ENCODE assay signal across 17 cellular contexts in the genomic region with DNA sequence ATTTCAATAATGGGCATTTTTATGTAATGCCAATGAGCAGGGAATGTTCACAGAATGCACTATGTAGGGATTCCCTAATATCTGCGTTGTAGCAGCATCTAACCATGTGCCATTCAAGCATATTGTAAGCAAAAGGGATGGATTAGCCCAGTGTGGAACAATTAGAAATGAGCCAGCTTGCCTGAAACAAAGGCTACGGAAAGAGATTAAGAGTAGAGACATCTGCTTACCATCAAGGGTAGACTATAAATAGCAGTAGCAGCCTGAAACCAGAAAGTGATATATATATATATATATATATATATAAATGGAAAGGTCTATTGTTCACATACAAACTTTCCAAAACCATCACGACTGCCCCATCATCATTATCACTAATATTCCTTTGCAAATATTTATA. TPM values are rescaled to one million over a fixed set of nuclear protein-coding genes. Genes with fewer than 3 reads are reported as not detected.
DNase-seq lines count a peak whose midpoint lies in the region; ATAC-seq, FAIRE-seq and TF ChIP-seq lines count a peak whose summit lies in the region.
"Had no signal": no experiment of that assay in that cellular context is flagged by ENCODE, and none has a peak within 500 bp of the region (broad histone marks: within the 10 kb centered on the region; RNA-seq: fewer than 3 reads in every experiment).

No MANE protein-coding gene starts in this region.

- H3K18ac ChIP-seq in IMR-90 (ENCODE audit: low read depth, low read length), result peak overlapping the region; percentile 24; the same call in 1 of the 2 replicates

- H3K4me1 ChIP-seq in IMR-90 (ENCODE audit: control insufficient read depth, insufficient read depth, low read length), result peaks cover 4% of the 10 kb centered on the region; the same call in 1 of the 2 replicates

- CTCF ChIA-PET in IMR-90 (lab: Yijun Ruan, JAX), result interaction anchor here (0.8 kb wide), 1 partner anchor 32 kb away, joined by 3 read pairs; the partner anchor contains the start of gene CEP120

- dilution Hi-C loops in IMR-90 (cut with HindIII; ENCODE audit: low sequenced_read_pairs, unreplicated experiment), result no loop called here

- POLR2A ChIA-PET in IMR-90 (lab: Charles Lee; ENCODE audit: unreplicated experiment), result no interaction called here

- H3K56ac ChIP-seq in IMR-90 (ENCODE audit: extremely low read depth, insufficient read depth, low read length), result no peak overlapping the region

- TF ChIP-seq POLR2A in IMR-90 (IDR thresholded peaks at IDR 0.05; ENCODE audit: low read depth, low read length), result no peak

- H3K4me1 Mint-ChIP-seq in nephron progenitor cell, result peaks cover 10% of the 10 kb centered on the region

- TF ChIP-seq RAD21 in IMR-90 (IDR thresholded peaks at IDR 0.05; ENCODE audit: low read length), result no peak

- no peaks in the 10 kb centered on the region for H4K20me1 ChIP-seq in IMR-90 (ENCODE audit: insufficient read depth, low read length)

- H3K4ac ChIP-seq in IMR-90 (ENCODE audit: low read depth, low read length), result no peak overlapping the region

- no CpG with 5 or more reads among the region's 3 CpGs for WGBS in IMR-90 (ENCODE audit: extremely low coverage in 2 of 2, insufficient read length in 1 of 2), 2 experiments

- no peak overlapping the region for H2AK5ac ChIP-seq in IMR-90 (ENCODE audit: low read depth, low read length)

- no peak overlapping the region for H3K27ac ChIP-seq in IMR-90 (ENCODE audit: insufficient read depth, low read length)
- H3K27ac ChIP-seq: epithelial cell of prostate, SJSA1 had no signal

- no peak overlapping the region for H2BK5ac ChIP-seq in IMR-90 (ENCODE audit: low read depth, low read length, poor library complexity, severe bottlenecking)

- no peak overlapping the region; the same call in 1 of the 2 replicates for H2BK20ac ChIP-seq in IMR-90 (ENCODE audit: low read depth, low read length)

- peak overlapping the region; percentile 49 for H2BK120ac ChIP-seq in IMR-90 (ENCODE audit: low read depth, low read length)

- H2AFZ ChIP-seq in IMR-90 (replicated peaks; ENCODE audit: low read length, poor library complexity), result no peak overlapping the region

- FAIRE-seq in frontal cortex (lab: Jason Lieb, UNC), result no peak
- FAIRE-seq: bronchial epithelial cell had no signal

- TF ChIP-seq CTCF in IMR-90 (conservative IDR thresholded peaks at IDR 0.05; ENCODE audit: low read depth, low read length) (no peak), nephron progenitor cell (IDR thresholded peaks at IDR 0.05) (no peak)

- intact Hi-C loops in IMR-90 (cut with micrococcal nuclease), result no loop called here

- no peaks in the 10 kb centered on the region for H3K79me1 ChIP-seq in IMR-90 (ENCODE audit: low read depth in 1 of 2, low read length in 2 of 2)

- H3K36me3 Mint-ChIP-seq in nephron progenitor cell (ENCODE audit: low read depth), result no peaks in the 10 kb centered on the region

- DNase-seq in DMS 273 (lab: John Stamatoyannopoulos, UW; ENCODE audit: unreplicated experiment), result peak; percentile 75
- DNase-seq in IMR-90, result no peak
- no peak for DNase-seq in OCI-M1 (lab: John Stamatoyannopoulos, UW)
- DNase-seq in frontal cortex (ENCODE audit: low spot score in 2 of 2), result no peak
- DNase-seq in COLO829 (ENCODE audit: low spot score), result no peak
- DNase-seq in nephron progenitor cell, result no peak
- DNase-seq: activated CD4-positive, CD25-positive, alpha-beta regulatory T cell; activated T-cell treated with anti-CD3 and anti-CD28 coated beads, Interleukin-2, amount 50 U/mL, for 72 hours; DMS79; midbrain; NCI-H446 had no signal

- no peaks in the 10 kb centered on the region for H3K9me3 ChIP-seq in IMR-90 (ENCODE audit: control insufficient read depth, insufficient read depth, low read length)
- H3K9me3 ChIP-seq: SJSA1 had no signal

- H3K36me3 ChIP-seq in IMR-90 (ENCODE audit: control insufficient read depth, insufficient read depth, low read length), result no peaks in the 10 kb centered on the region
- H3K36me3 ChIP-seq: SJSA1 had no signal

- BruUV-seq in IMR-90 (replicated peaks; lab: Mats Ljungman, UMichigan), result no TSS peak

- H3K9me1 ChIP-seq in IMR-90 (ENCODE audit: insufficient read depth, low read length), result no peaks in the 10 kb centered on the region; the same call in 1 of the 2 replicates

- no peak overlapping the region for H2BK15ac ChIP-seq in IMR-90 (ENCODE audit: low read depth, low read length)

- in situ Hi-C loops in IMR-90 (cut with MboI; ENCODE audit: low sequenced_read_pairs), result no loop called here

- H3K23ac ChIP-seq in IMR-90 (ENCODE audit: low read depth, low read length), result 0 out of 2 replicates have a peak overlapping the region, but pooled peaks have one; percentile 60

- no peak overlapping the region for H3K27ac Mint-ChIP-seq in nephron progenitor cell
- H3K27ac Mint-ChIP-seq: activated T-cell treated with anti-CD3 and anti-CD28 coated beads, Interleukin-2, amount 50 U/mL, for 72 hours; progenitor cell of endocrine pancreas had no signal

- no peak overlapping the region for H3K4me3 Mint-ChIP-seq in nephron progenitor cell
- H3K4me3 Mint-ChIP-seq: activated T-cell treated with anti-CD3 and anti-CD28 coated beads, Interleukin-2, amount 50 U/mL, for 72 hours had no signal

- no peaks in the 10 kb centered on the region for H3K27me3 Mint-ChIP-seq in nephron progenitor cell (ENCODE audit: low read depth, poor library complexity)
- H3K27me3 Mint-ChIP-seq: progenitor cell of endocrine pancreas had no signal

- ATAC-seq in GM19372 (IDR thresholded peaks at IDR 0.05; ENCODE audit: low read depth, unreplicated experiment) (peak; percentile 42), HG02870 (IDR thresholded peaks at IDR 0.05; ENCODE audit: unreplicated experiment) (peak; percentile 47), IMR-90 (ENCODE audit: low read depth) (no peak)
- ATAC-seq: activated T-cell treated with anti-CD3 and anti-CD28 coated beads, Interleukin-2, amount 50 U/mL, for 72 hours had no signal

- H4K91ac ChIP-seq in IMR-90 (ENCODE audit: insufficient read depth, low read depth, low read length), result no peak overlapping the region

- no peak overlapping the region for H2AK9ac ChIP-seq in IMR-90 (replicated peaks; ENCODE audit: low read depth, low read length, poor library complexity)

- H4K5ac ChIP-seq in IMR-90 (ENCODE audit: low read depth, low read length), result no peak overlapping the region

- no peak overlapping the region for H3K14ac ChIP-seq in IMR-90 (replicated peaks; ENCODE audit: low read depth, low read length)

- H3K9ac ChIP-seq in IMR-90 (ENCODE audit: low read depth, low read length), result no peak overlapping the region

- peaks cover 2% of the 10 kb centered on the region for H3K9me3 Mint-ChIP-seq in nephron progenitor cell
- H3K9me3 Mint-ChIP-seq: activated T-cell treated with anti-CD3 and anti-CD28 coated beads, Interleukin-2, amount 50 U/mL, for 72 hours had no signal

- no peak overlapping the region for H3K4me3 ChIP-seq in IMR-90 (ENCODE audit: insufficient read depth, low read depth, low read length)
- H3K4me3 ChIP-seq: SJSA1 had no signal

- no peak overlapping the region for H4K8ac ChIP-seq in IMR-90 (ENCODE audit: low read depth in 2 of 2, low read length in 2 of 2)

- H3K27me3 ChIP-seq in IMR-90 (ENCODE audit: control insufficient read depth, insufficient read depth, low read length), result no peaks in the 10 kb centered on the region

- H3K4me2 ChIP-seq in IMR-90 (ENCODE audit: low read depth, low read length), result no peak overlapping the region

TF ChIP-seq in IMR-90, 13 proteins besides CTCF, POLR2A, EP300 and RAD21:
- no peak for TF ChIP-seq SMC3 (IDR thresholded peaks at IDR 0.05; ENCODE audit: low read depth, low read length)
- TF ChIP-seq CEBPB (IDR thresholded peaks at IDR 0.05; ENCODE audit: low read depth, low read length), result no peak
- no peak for TF ChIP-seq MAZ (IDR thresholded peaks at IDR 0.05; ENCODE audit: borderline replicate concordance, low read depth, low read length)
- TF ChIP-seq CHD1 (IDR thresholded peaks at IDR 0.05; ENCODE audit: low read depth, low read length), result no peak
- no peak for TF ChIP-seq RCOR1 (IDR thresholded peaks at IDR 0.05; ENCODE audit: insufficient replicate concordance, low read length)
- TF ChIP-seq RFX5 (IDR thresholded peaks at IDR 0.05; ENCODE audit: low read depth, low read length), result no peak
- no peak for TF ChIP-seq ELK1 (IDR thresholded peaks at IDR 0.05; ENCODE audit: borderline replicate concordance, low read depth, low read length)
- TF ChIP-seq BHLHE40 (IDR thresholded peaks at IDR 0.05; ENCODE audit: low read depth, low read length), result no peak
- no peak for TF ChIP-seq MAFK (IDR thresholded peaks at IDR 0.05; ENCODE audit: low read depth, low read length)
- no peak for TF ChIP-seq NFE2L2 (IDR thresholded peaks at IDR 0.05; ENCODE audit: low read depth, low read length)
- no peak for TF ChIP-seq MXI1 (IDR thresholded peaks at IDR 0.05; ENCODE audit: borderline replicate concordance, low read depth, low read length)
- TF ChIP-seq, protein P1, sequence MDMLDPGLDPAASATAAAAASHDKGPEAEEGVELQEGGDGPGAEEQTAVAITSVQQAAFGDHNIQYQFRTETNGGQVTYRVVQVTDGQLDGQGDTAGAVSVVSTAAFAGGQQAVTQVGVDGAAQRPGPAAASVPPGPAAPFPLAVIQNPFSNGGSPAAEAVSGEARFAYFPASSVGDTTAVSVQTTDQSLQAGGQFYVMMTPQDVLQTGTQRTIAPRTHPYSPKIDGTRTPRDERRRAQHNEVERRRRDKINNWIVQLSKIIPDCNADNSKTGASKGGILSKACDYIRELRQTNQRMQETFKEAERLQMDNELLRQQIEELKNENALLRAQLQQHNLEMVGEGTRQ (IDR thresholded peaks at IDR 0.05; ENCODE audit: low read depth, low read length), result no peak
- TF ChIP-seq FOS (IDR thresholded peaks at IDR 0.05; ENCODE audit: low read depth, low read length), result no peak

RNA-seq across cellular contexts. Expression of gene CEP120, which starts 31.9 kb away (rescaled TPM):
- total RNA-seq in IMR-90 (2012; rRNA removed) (16.4 and 46.1 TPM in 2 replicates), frontal cortex (52.6 TPM)
- 6.0 and 6.7 TPM in 2 replicates for polyA plus RNA-seq in IMR-90 (2012; rRNA removed)
- polyA plus RNA-seq in IMR-90 (2012; cell fraction: cytosol; rRNA removed), result 2.3 and 2.6 TPM in 2 replicates
- 3.8 and 13.6 TPM in 2 replicates for polyA plus RNA-seq in IMR-90 (2012; cell fraction: nucleus; rRNA removed; ENCODE audit: low replicate concordance)

RNA-seq across cellular contexts. Expression of gene CSNK1G3, which starts 56.9 kb away (rescaled TPM):
- total RNA-seq in IMR-90 (2012; rRNA removed) (26.2 and 45.3 TPM in 2 replicates), frontal cortex (230 TPM)
- polyA plus RNA-seq in IMR-90 (2012; rRNA removed), result 14.0 and 16.4 TPM in 2 replicates
- polyA plus RNA-seq in IMR-90 (2012; cell fraction: cytosol; rRNA removed), result 8.6 and 10.5 TPM in 2 replicates
- 6.6 and 11.1 TPM in 2 replicates for polyA plus RNA-seq in IMR-90 (2012; cell fraction: nucleus; rRNA removed; ENCODE audit: low replicate concordance)
